In genomic region chr1:83761084-83761760, GRCh38 we compare ENCODE assay signal across 8 cellular contexts.
A peak's percentile ranks its signal among the peaks of the same experiment; 100 is the strongest.
DNase-seq lines count a peak whose midpoint lies in the region; ATAC-seq lines count a peak whose summit lies in the region.

No MANE protein-coding gene starts in this region.

- DNase-seq in ecto neural progenitor cell (ENCODE audit: low spot score) (peak; percentile 53), DMS153 treated with DMSO at 0.1 percent for 48 hours (lab: John Stamatoyannopoulos, UW; ENCODE audit: unreplicated experiment) (no peak), anterior cingulate cortex (lab: John Stamatoyannopoulos, UW) (no peak), EL (no peak), hypothalamus (lab: John Stamatoyannopoulos, UW) (no peak)

- ATAC-seq in GM18517 (IDR thresholded peaks at IDR 0.05; ENCODE audit: unreplicated experiment) (peak; percentile 95), GM21381 (IDR thresholded peaks at IDR 0.05; ENCODE audit: unreplicated experiment) (peak; percentile 97), HG03378 (IDR thresholded peaks at IDR 0.05; ENCODE audit: unreplicated experiment) (peak; percentile 100)
